ENCODE assay signal across 33 cellular contexts in the genomic region with DNA sequence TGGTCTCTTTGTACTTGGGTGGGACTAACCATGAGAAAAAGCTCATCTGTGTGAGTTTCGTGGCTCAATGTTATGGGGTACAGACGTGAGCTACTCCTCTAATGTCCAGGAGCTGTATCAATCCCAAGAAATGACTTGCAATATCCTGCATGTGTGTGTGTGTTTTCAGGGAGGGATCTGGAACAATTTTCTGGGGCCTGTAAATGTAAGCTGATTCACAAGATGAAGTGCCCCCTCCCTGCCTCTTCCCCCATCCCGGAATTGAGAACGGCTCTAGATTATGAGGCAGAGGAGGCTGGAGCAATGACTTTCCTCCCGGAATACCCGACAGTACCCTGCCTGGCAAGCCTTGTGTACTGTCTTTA. TPM values are rescaled to one million over a fixed set of nuclear protein-coding genes. Genes with fewer than 3 reads are reported as not detected.
DNase-seq lines count a peak whose midpoint lies in the region; ATAC-seq and TF ChIP-seq lines count a peak whose summit lies in the region.
"Had no signal": no experiment of that assay in that cellular context is flagged by ENCODE, and none has a peak within 500 bp of the region (broad histone marks: within the 10 kb centered on the region; RNA-seq: fewer than 3 reads in every experiment).

No MANE protein-coding gene starts in this region.

- no peak overlapping the region for H3K27ac Mint-ChIP-seq in CD8-positive, alpha-beta T cell
- H3K27ac Mint-ChIP-seq: activated CD4-positive, alpha-beta T cell treated with anti-CD3 and anti-CD28 coated beads, Interleukin-2, amount 10 ng/mL, durations not matched to agents 24 days and 14 days; endodermal cell; naive thymus-derived CD8-positive, alpha-beta T cell had no signal

- peak overlapping the region; percentile 28 to 56 for H3K27ac ChIP-seq in ascending aorta
- H3K27ac ChIP-seq in muscle layer of colon (ENCODE audit: low read depth, low read length), result peak overlapping the region; percentile 54
- H3K27ac ChIP-seq in stomach smooth muscle (ENCODE audit: low read length), result peak overlapping the region; percentile 31
- no peak overlapping the region for H3K27ac ChIP-seq in upper lobe of right lung
- H3K27ac ChIP-seq in CD8-positive, alpha-beta T cell (ENCODE audit: low read depth, low read length), result no peak overlapping the region
- H3K27ac ChIP-seq: cardiac muscle cell, HL-60, upper lobe of left lung, WERI-Rb-1 had no signal

- no peaks in the 10 kb centered on the region for H3K36me3 Mint-ChIP-seq in CD8-positive, alpha-beta T cell

- H3K27me3 Mint-ChIP-seq in CD8-positive, alpha-beta T cell (ENCODE audit: low read depth), result no peaks in the 10 kb centered on the region
- H3K27me3 Mint-ChIP-seq: activated CD4-positive, alpha-beta T cell treated with anti-CD3 and anti-CD28 coated beads, Interleukin-2, amount 10 ng/mL, durations not matched to agents 24 days and 14 days had no signal

- CTCF ChIA-PET in CD8-positive, alpha-beta T cell (lab: Charles Lee), result interaction anchor here (2.7 kb wide), 1 partner anchor 10 kb away, joined by 14 read pairs; no protein-coding TSS in a partner anchor

- H3K9me3 ChIP-seq in ascending aorta, result no peaks in the 10 kb centered on the region
- no peaks in the 10 kb centered on the region for H3K9me3 ChIP-seq in muscle layer of colon (ENCODE audit: low read length)
- H3K9me3 ChIP-seq in stomach smooth muscle (ENCODE audit: control insufficient read depth in 2 of 2, low read length in 2 of 2), result no peaks in the 10 kb centered on the region
- H3K9me3 ChIP-seq in upper lobe of right lung, result no peaks in the 10 kb centered on the region
- H3K9me3 ChIP-seq in CD8-positive, alpha-beta T cell (ENCODE audit: low read length), result no peaks in the 10 kb centered on the region
- H3K9me3 ChIP-seq: HAP-1, upper lobe of left lung had no signal

- H3K36me3 ChIP-seq in ascending aorta, result no peaks in the 10 kb centered on the region
- no peaks in the 10 kb centered on the region for H3K36me3 ChIP-seq in muscle layer of colon (ENCODE audit: insufficient read depth, low read length)
- H3K36me3 ChIP-seq in stomach smooth muscle (ENCODE audit: control insufficient read depth in 2 of 2, insufficient read depth in 2 of 2, low read length in 2 of 2), result no peaks in the 10 kb centered on the region
- H3K36me3 ChIP-seq in upper lobe of right lung, result no peaks in the 10 kb centered on the region
- H3K36me3 ChIP-seq in CD8-positive, alpha-beta T cell (ENCODE audit: insufficient read depth, low read length), result no peaks in the 10 kb centered on the region
- H3K36me3 ChIP-seq: cardiac muscle cell, HAP-1, upper lobe of left lung, WERI-Rb-1 had no signal

- no peak overlapping the region for H3K4me3 Mint-ChIP-seq in CD8-positive, alpha-beta T cell
- H3K4me3 Mint-ChIP-seq: activated CD4-positive, alpha-beta T cell treated with anti-CD3 and anti-CD28 coated beads, Interleukin-2, amount 10 ng/mL, durations not matched to agents 24 days and 14 days; CD14-positive monocyte; endodermal cell; naive thymus-derived CD8-positive, alpha-beta T cell had no signal

- H3K9me3 Mint-ChIP-seq in CD8-positive, alpha-beta T cell, result no peaks in the 10 kb centered on the region
- H3K9me3 Mint-ChIP-seq: activated CD4-positive, alpha-beta T cell treated with anti-CD3 and anti-CD28 coated beads, Interleukin-2, amount 10 ng/mL, durations not matched to agents 24 days and 14 days; CD14-positive monocyte; endodermal cell; naive thymus-derived CD8-positive, alpha-beta T cell had no signal

- POLR2A ChIA-PET in CD8-positive, alpha-beta T cell (lab: Charles Lee), result no interaction called here

- H3K4me1 ChIP-seq in ascending aorta (peaks cover 0 to 9% of the 10 kb centered on the region in 2 donors), muscle layer of colon (ENCODE audit: insufficient read depth, low read length) (peaks cover 25% of the 10 kb centered on the region), stomach smooth muscle (ENCODE audit: control insufficient read depth, insufficient read depth, low read length) (peaks cover 24% of the 10 kb centered on the region), upper lobe of right lung (peaks cover 16% of the 10 kb centered on the region)
- H3K4me1 ChIP-seq in CD8-positive, alpha-beta T cell (ENCODE audit: insufficient read depth, low read length), result no peaks in the 10 kb centered on the region
- H3K4me1 ChIP-seq: HAP-1, upper lobe of left lung had no signal

- H3K4me1 Mint-ChIP-seq in CD8-positive, alpha-beta T cell (ENCODE audit: low read depth), result peaks cover 6% of the 10 kb centered on the region
- H3K4me1 Mint-ChIP-seq: CD14-positive monocyte, endodermal cell had no signal

- DNase-seq in AG08395 (ENCODE audit: low spot score) (peak; percentile 9), ascending aorta (ENCODE audit: low spot score in 2 of 2) (no peak), upper lobe of right lung (no peak), NCI-H345 treated with DMSO at 0.1 percent for 48 hours (lab: John Stamatoyannopoulos, UW; ENCODE audit: unreplicated experiment) (no peak)
- no peak for DNase-seq in CD8-positive, alpha-beta T cell
- DNase-seq: ACHN; activated CD4-positive, alpha-beta T cell treated with anti-CD3 and anti-CD28 coated beads, Interleukin-2, amount 10 ng/mL, durations not matched to agents 24 days and 14 days; activated naive CD4-positive, alpha-beta T cell treated with Interleukin-2 at 50 U/mL for 16 hours; activated T-cell treated with anti-CD3 and anti-CD28 coated beads, Interleukin-2, amount 50 U/mL, for 48 hours; amniotic stem cell; endodermal cell; mesendoderm; naive thymus-derived CD8-positive, alpha-beta T cell; NCI-H1092; NCI-H2081; NCI-H226; NCI-H82; occipital lobe; OCI-M1; stimulated activated CD4-positive, alpha-beta T cell treated with anti-CD3 and anti-CD28 coated beads, Interleukin-15, amount 100 ng/mL, for 24 hours; stimulated activated naive CD8-positive, alpha-beta T cell treated with anti-CD3 and anti-CD28 coated beads, Interleukin-15, Interleukin-2, amounts not matched to agents 100 U/mL and 50 U/mL, for 24 hours; T-helper 9 cell; upper lobe of left lung; WERI-Rb-1 had no signal

- intact Hi-C loops in ascending aorta (cut with DNase I) (no loop called here), upper lobe of right lung (cut with DNase I) (no loop called here)
- intact Hi-C loops in CD8-positive, alpha-beta T cell (cut with DNase I, micrococcal nuclease), result no loop called here

- no peaks in the 10 kb centered on the region for H3K27me3 ChIP-seq in ascending aorta
- H3K27me3 ChIP-seq in muscle layer of colon (ENCODE audit: control insufficient read depth in 1 of 2, insufficient read depth in 2 of 2, low read length in 2 of 2), result no peaks in the 10 kb centered on the region
- H3K27me3 ChIP-seq in stomach smooth muscle (ENCODE audit: control insufficient read depth in 1 of 2, insufficient read depth in 2 of 2, low read length in 2 of 2), result no peaks in the 10 kb centered on the region
- no peaks in the 10 kb centered on the region for H3K27me3 ChIP-seq in upper lobe of right lung
- H3K27me3 ChIP-seq in CD8-positive, alpha-beta T cell (ENCODE audit: insufficient read depth, low read length), result no peaks in the 10 kb centered on the region
- H3K27me3 ChIP-seq: cardiac muscle cell, upper lobe of left lung had no signal

- ATAC-seq in upper lobe of right lung, result no peak
- no peak for ATAC-seq in GM21515 (IDR thresholded peaks at IDR 0.05; ENCODE audit: unreplicated experiment)
- ATAC-seq in CD8-positive, alpha-beta T cell, result no peak
- ATAC-seq: left colon; naive thymus-derived CD8-positive, alpha-beta T cell; stimulated activated naive CD8-positive, alpha-beta T cell treated with anti-CD3 and anti-CD28 coated beads, Interleukin-15, Interleukin-2, amounts not matched to agents 100 U/mL and 50 U/mL, for 24 hours had no signal

- TF ChIP-seq CTCF in ascending aorta (IDR thresholded peaks at IDR 0.05) (no peak), upper lobe of right lung (IDR thresholded peaks at IDR 0.05) (no peak)
- no peak for TF ChIP-seq CTCF in CD8-positive, alpha-beta T cell (IDR thresholded peaks at IDR 0.05)

- H3K9ac ChIP-seq in muscle layer of colon (ENCODE audit: low read length), result no peak overlapping the region
- H3K9ac ChIP-seq in stomach smooth muscle (ENCODE audit: low read length in 2 of 2), result no peak overlapping the region

- H3K4me3 ChIP-seq in ascending aorta, result no peak overlapping the region
- no peak overlapping the region for H3K4me3 ChIP-seq in muscle layer of colon (ENCODE audit: low read depth in 1 of 2, low read length in 2 of 2)
- no peak overlapping the region for H3K4me3 ChIP-seq in stomach smooth muscle (ENCODE audit: low read length in 2 of 2)
- no peak overlapping the region for H3K4me3 ChIP-seq in upper lobe of right lung
- H3K4me3 ChIP-seq in CD8-positive, alpha-beta T cell (ENCODE audit: low read depth, low read length), result no peak overlapping the region
- H3K4me3 ChIP-seq: cardiac muscle cell, GM12878, HAP-1, upper lobe of left lung had no signal

RNA-seq across cellular contexts. Expression of a gene that starts 53.9 kb away (rescaled TPM):
- 5.1 TPM for total RNA-seq in ascending aorta
- 31.8 TPM for total RNA-seq in upper lobe of right lung
- 10 to 100 TPM; 10.2 to 11.1 TPM for total RNA-seq in CD8-positive, alpha-beta T cell

Comparison
In these comparisons a context has a peak if more than half of its experiments do, and no peak if none do; other contexts are left out.
1. H3K27ac ChIP-seq: peak in ascending aorta (2 of 2), muscle layer of colon (single experiment) and stomach smooth muscle (single experiment); none in upper lobe of right lung (single experiment) and CD8-positive, alpha-beta T cell (single experiment).